Comparison of ENCODE assay signal across 1 cellular context in the genomic region with DNA sequence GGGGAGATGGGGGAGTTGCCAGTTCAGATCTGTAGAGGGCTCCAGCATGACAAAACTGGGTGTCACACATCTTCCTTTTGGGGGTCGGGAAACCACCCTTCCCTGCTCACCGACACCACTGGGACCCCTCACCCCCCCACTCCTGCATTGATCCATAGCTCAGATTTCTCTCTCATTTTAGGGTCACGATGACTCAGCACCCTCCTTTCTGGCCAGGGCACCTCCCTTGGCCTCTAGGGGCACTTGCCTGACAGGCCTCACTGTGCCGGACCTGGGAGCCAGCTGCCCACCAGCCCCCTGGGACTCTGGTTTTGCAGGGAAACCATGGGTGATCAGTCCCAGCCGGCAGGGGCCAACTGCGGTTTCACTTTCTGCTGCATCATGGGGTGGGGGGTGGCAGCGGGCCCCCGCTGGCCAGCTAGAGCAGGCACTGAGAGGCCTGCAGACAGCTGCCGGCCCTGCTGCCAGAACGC.
A peak's percentile ranks its signal among the peaks of the same experiment; 100 is the strongest.
TF ChIP-seq lines count a peak whose summit lies in the region.

No MANE protein-coding gene starts in this region.

TF ChIP-seq in GM12878, 131 proteins besides CTCF, POLR2A, EP300 and RAD21 (continued from another document):
- TF ChIP-seq ETV6 (conservative IDR thresholded peaks at IDR 0.05 in 1 of 2, IDR thresholded peaks at IDR 0.05 in 1 of 2; ENCODE audit: borderline replicate concordance in 1 of 2, low read depth in 1 of 2) (peak in 1 of 2 experiments; percentile 66; a peak in 2 of 4 replicates), CHD2 (IDR thresholded peaks at IDR 0.05; ENCODE audit: borderline replicate concordance, low read depth, low read length) (peak; percentile 84), MYB (IDR thresholded peaks at IDR 0.05; ENCODE audit: borderline replicate concordance, low read depth, low read length) (0 out of 2 replicates have a peak, but pooled peaks have one; percentile 55), BACH1 (IDR thresholded peaks at IDR 0.05; ENCODE audit: borderline replicate concordance) (peak; percentile 98), CREB1 (IDR thresholded peaks at IDR 0.05; ENCODE audit: low read depth) (peak; percentile 64), CHD1 (IDR thresholded peaks at IDR 0.05; ENCODE audit: low read depth, low read length) (no peak), TCF3 (IDR thresholded peaks at IDR 0.05; ENCODE audit: borderline replicate concordance, insufficient read depth, low read depth, low read length) (peak; percentile 99), TARDBP (IDR thresholded peaks at IDR 0.05; ENCODE audit: borderline replicate concordance) (no peak; the same call in 1 of the 2 replicates), CBX5 (IDR thresholded peaks at IDR 0.05; ENCODE audit: low read depth) (no peak), NFXL1 (IDR thresholded peaks at IDR 0.05; ENCODE audit: borderline replicate concordance) (no peak), ZSCAN29 (IDR thresholded peaks at IDR 0.05) (0 out of 2 replicates have a peak, but pooled peaks have one; percentile 16), EZH2 (IDR thresholded peaks at IDR 0.05; ENCODE audit: borderline replicate concordance, control insufficient read depth, low read depth, low read length) (no peak), HSF1 (IDR thresholded peaks at IDR 0.05; ENCODE audit: low read depth, low read length) (no peak), E2F8 (IDR thresholded peaks at IDR 0.05; ENCODE audit: low read depth, partially characterized antibody) (no peak), HCFC1 (IDR thresholded peaks at IDR 0.05; ENCODE audit: low read length) (peak; percentile 24; the same call in 1 of the 2 replicates), SUPT20H (IDR thresholded peaks at IDR 0.05; ENCODE audit: borderline replicate concordance, control insufficient read depth, low read depth, low read length) (no peak), RFX5 (IDR thresholded peaks at IDR 0.05; ENCODE audit: low read depth, low read length) (no peak), IRF4 (IDR thresholded peaks at IDR 0.05; ENCODE audit: low read depth, low read length) (peak; percentile 85), BCL11A (IDR thresholded peaks at IDR 0.05; ENCODE audit: low read depth, low read length) (peak; percentile 87), POLR2AphosphoS2 (IDR thresholded peaks at IDR 0.05; ENCODE audit: low read depth, low read length) (no peak), FOXM1 (IDR thresholded peaks at IDR 0.05; ENCODE audit: low read depth, low read length) (peak; percentile 85; the same call in 1 of the 2 replicates), KAT2A (conservative IDR thresholded peaks at IDR 0.05; ENCODE audit: control insufficient read depth, low read depth, low read length) (no peak), RELA (IDR thresholded peaks at IDR 0.05; ENCODE audit: borderline replicate concordance, partially characterized antibody) (peak; percentile 90), SPI1 (IDR thresholded peaks at IDR 0.05; ENCODE audit: borderline replicate concordance, insufficient read depth, low read depth, low read length) (no peak)
- TF ChIP-seq, protein P1, sequence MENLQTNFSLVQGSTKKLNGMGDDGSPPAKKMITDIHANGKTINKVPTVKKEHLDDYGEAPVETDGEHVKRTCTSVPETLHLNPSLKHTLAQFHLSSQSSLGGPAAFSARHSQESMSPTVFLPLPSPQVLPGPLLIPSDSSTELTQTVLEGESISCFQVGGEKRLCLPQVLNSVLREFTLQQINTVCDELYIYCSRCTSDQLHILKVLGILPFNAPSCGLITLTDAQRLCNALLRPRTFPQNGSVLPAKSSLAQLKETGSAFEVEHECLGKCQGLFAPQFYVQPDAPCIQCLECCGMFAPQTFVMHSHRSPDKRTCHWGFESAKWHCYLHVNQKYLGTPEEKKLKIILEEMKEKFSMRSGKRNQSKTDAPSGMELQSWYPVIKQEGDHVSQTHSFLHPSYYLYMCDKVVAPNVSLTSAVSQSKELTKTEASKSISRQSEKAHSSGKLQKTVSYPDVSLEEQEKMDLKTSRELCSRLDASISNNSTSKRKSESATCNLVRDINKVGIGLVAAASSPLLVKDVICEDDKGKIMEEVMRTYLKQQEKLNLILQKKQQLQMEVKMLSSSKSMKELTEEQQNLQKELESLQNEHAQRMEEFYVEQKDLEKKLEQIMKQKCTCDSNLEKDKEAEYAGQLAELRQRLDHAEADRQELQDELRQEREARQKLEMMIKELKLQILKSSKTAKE (IDR thresholded peaks at IDR 0.05; ENCODE audit: low read depth, poor library complexity, severe bottlenecking): peak; percentile 46
- TF ChIP-seq, protein P2, sequence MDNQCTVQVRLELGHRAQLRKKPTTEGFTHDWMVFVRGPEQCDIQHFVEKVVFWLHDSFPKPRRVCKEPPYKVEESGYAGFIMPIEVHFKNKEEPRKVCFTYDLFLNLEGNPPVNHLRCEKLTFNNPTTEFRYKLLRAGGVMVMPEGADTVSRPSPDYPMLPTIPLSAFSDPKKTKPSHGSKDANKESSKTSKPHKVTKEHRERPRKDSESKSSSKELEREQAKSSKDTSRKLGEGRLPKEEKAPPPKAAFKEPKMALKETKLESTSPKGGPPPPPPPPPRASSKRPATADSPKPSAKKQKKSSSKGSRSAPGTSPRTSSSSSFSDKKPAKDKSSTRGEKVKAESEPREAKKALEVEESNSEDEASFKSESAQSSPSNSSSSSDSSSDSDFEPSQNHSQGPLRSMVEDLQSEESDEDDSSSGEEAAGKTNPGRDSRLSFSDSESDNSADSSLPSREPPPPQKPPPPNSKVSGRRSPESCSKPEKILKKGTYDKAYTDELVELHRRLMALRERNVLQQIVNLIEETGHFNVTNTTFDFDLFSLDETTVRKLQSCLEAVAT (IDR thresholded peaks at IDR 0.05): peak; percentile 86
- TF ChIP-seq, protein P3, sequence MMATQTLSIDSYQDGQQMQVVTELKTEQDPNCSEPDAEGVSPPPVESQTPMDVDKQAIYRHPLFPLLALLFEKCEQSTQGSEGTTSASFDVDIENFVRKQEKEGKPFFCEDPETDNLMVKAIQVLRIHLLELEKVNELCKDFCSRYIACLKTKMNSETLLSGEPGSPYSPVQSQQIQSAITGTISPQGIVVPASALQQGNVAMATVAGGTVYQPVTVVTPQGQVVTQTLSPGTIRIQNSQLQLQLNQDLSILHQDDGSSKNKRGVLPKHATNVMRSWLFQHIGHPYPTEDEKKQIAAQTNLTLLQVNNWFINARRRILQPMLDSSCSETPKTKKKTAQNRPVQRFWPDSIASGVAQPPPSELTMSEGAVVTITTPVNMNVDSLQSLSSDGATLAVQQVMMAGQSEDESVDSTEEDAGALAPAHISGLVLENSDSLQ (IDR thresholded peaks at IDR 0.05): peak; percentile 77
